Comparison of ENCODE assay signal across 18 cellular contexts in the genomic region with DNA sequence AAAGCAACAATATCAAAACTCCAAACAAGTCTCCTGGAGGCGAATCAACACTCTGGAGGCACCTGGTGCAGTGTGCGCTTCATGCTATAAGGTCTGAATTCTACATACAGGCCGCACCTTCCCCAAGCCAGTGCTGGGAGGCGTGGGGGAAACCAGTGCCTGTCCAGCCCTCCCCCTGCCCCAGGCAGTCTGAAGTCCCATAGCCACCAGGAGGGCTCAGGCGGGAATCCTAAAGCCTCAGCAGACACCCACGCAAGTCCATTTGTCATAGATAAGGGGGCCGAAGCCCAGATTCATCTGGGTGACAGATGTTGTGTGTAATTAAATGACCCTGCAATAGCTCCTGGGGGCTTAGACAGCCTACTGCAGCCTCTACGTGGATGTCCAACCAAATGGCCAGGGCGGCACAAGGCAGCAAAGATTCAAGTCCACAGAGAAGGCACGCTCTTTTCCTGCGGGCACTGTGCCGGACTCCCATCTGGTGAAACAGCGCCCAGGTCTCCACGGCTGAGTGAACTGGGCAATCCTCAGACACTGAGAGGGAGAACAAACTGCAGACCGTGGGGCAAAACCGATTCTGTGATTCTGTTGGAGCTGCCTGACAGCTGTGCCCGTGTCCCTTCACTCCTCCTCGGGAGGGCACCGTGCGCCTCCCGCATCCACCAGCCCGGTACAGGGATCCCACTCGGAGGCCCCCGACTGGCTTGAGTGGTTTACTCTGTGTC.
A peak's percentile ranks its signal among the peaks of the same experiment; 100 is the strongest.
DNase-seq lines count a peak whose midpoint lies in the region; ATAC-seq and TF ChIP-seq lines count a peak whose summit lies in the region.
"Had no signal": no experiment of that assay in that cellular context is flagged by ENCODE, and none has a peak within 500 bp of the region (broad histone marks: within the 10 kb centered on the region; RNA-seq: fewer than 3 reads in every experiment).

No MANE protein-coding gene starts in this region.

- H3K14ac ChIP-seq in H9 (ENCODE audit: insufficient read depth, low read length) = peak overlapping the region; percentile 13; the same call in 1 of the 2 replicates
- no peak overlapping the region for H3K14ac ChIP-seq in neuronal stem cell (ENCODE audit: low read length)

- H3T11ph ChIP-seq in H9 (ENCODE audit: low read length) = no peak overlapping the region

- H4K20me1 ChIP-seq in BLaER1 (no peaks in the 10 kb centered on the region), H9 (ENCODE audit: control insufficient read depth, insufficient read depth, insufficient read length) (no peaks in the 10 kb centered on the region)

- H4K8ac ChIP-seq in H9 (replicated peaks; ENCODE audit: insufficient read length, low read depth, low read length) (no peak overlapping the region), neuronal stem cell (ENCODE audit: low read depth, low read length) (no peak overlapping the region)

- no CpG with 5 or more reads among the region's 24 CpGs for WGBS in H9 (ENCODE audit: extremely low coverage, insufficient read length, low lambda C conversion rate)
- no CpG with 5 or more reads among the region's 24 CpGs for WGBS in neuronal stem cell (ENCODE audit: extremely low coverage in 2 of 2, insufficient read length in 2 of 2, insufficient replicate concordance in 1 of 2), 2 donors

- no peak overlapping the region for H2BK120ac ChIP-seq in H9 (ENCODE audit: low read depth, low read length, poor library complexity, severe bottlenecking)
- no peak overlapping the region for H2BK120ac ChIP-seq in neuronal stem cell (ENCODE audit: low read depth, low read length)

- H3K27me3 ChIP-seq in BLaER1 = no peaks in the 10 kb centered on the region
- H3K27me3 ChIP-seq in H9 (ENCODE audit: insufficient read depth, low read length) = no peaks in the 10 kb centered on the region
- H3K27me3 ChIP-seq in neuronal stem cell (ENCODE audit: control insufficient read depth in 3 of 3, insufficient read depth in 3 of 3, low read depth in 1 of 3, low read length in 3 of 3) = no peaks in the 10 kb centered on the region
- H3K27me3 ChIP-seq in effector memory CD4-positive, alpha-beta T cell (replicated peaks; ENCODE audit: control insufficient read depth, insufficient read depth, low read length, poor library complexity, severe bottlenecking) = no peaks in the 10 kb centered on the region

- H2AFZ ChIP-seq in H9 (ENCODE audit: low read length) (no peak overlapping the region), neuronal stem cell (ENCODE audit: low read length) (no peak overlapping the region)
- H2AFZ ChIP-seq: PC-9 had no signal

- H3K4me3 Mint-ChIP-seq in H9 = no peak overlapping the region
- H3K4me3 Mint-ChIP-seq: activated CD4-positive, alpha-beta memory T cell treated with anti-CD3 and anti-CD28 coated beads, Interleukin-2, amount 10 ng/mL, durations not matched to agents 7 days and 5 days; CD4-positive, CD25-positive, alpha-beta regulatory T cell; stimulated activated memory B cell treated with anti-CD40 and anti-IgM and Interleukin-4, amounts not matched to agents 10 μg/mL and 1 μg/mL and 100 μg/mL, for 72 hours had no signal

- no peaks in the 10 kb centered on the region for H3K23me2 ChIP-seq in H9 (ENCODE audit: insufficient read length, low read depth, low read length, poor library complexity, severe bottlenecking)

- H2BK20ac ChIP-seq in H9 (ENCODE audit: low read depth, low read length, poor library complexity, severe bottlenecking) = no peak overlapping the region

- H2BK12ac ChIP-seq in H9 (ENCODE audit: insufficient read length, low read depth, low read length) (no peak overlapping the region), neuronal stem cell (ENCODE audit: low read length) (no peak overlapping the region)

- H3K9me3 Mint-ChIP-seq in H9 = no peaks in the 10 kb centered on the region; a peak in 1 of 5 replicates
- H3K9me3 Mint-ChIP-seq: activated CD4-positive, alpha-beta memory T cell treated with anti-CD3 and anti-CD28 coated beads, Interleukin-2, amount 10 ng/mL, durations not matched to agents 7 days and 5 days had no signal

- H4K91ac ChIP-seq in H9 (ENCODE audit: insufficient read length, low read depth, low read length) = no peak overlapping the region
- H4K91ac ChIP-seq in neuronal stem cell (ENCODE audit: low read depth, low read length, poor library complexity) = no peak overlapping the region

- H2BK15ac ChIP-seq in H9 (ENCODE audit: low read depth, low read length) (no peak overlapping the region), neuronal stem cell (ENCODE audit: low read length) (no peak overlapping the region)

- H3K9ac ChIP-seq in BLaER1 = peak overlapping the region; percentile 82
- no peak overlapping the region for H3K9ac ChIP-seq in H9 (ENCODE audit: extremely low read depth, insufficient read length, low read length)
- H3K9ac ChIP-seq in neuronal stem cell (ENCODE audit: low read depth, low read length, poor library complexity) = no peak overlapping the region

- H3K23ac ChIP-seq in H9 (ENCODE audit: insufficient read length, low read depth, low read length) (no peak overlapping the region), neuronal stem cell (ENCODE audit: low read depth, low read length, poor library complexity) (no peak overlapping the region)

- H3K56ac ChIP-seq in H9 (ENCODE audit: insufficient read length, low read depth, low read length) = no peak overlapping the region

- H3K4me1 Mint-ChIP-seq in H9 = peaks cover 19 to 53% of the 10 kb centered on the region in 2 experiments

- H3K27me3 Mint-ChIP-seq in H9 (ENCODE audit: low read depth) = no peaks in the 10 kb centered on the region
- H3K27me3 Mint-ChIP-seq: activated CD4-positive, alpha-beta memory T cell treated with anti-CD3 and anti-CD28 coated beads, Interleukin-2, amount 10 ng/mL, durations not matched to agents 7 days and 5 days; CD4-positive, CD25-positive, alpha-beta regulatory T cell had no signal

- H3K36me3 Mint-ChIP-seq in H9 (ENCODE audit: insufficient read depth in 1 of 3, low read depth in 3 of 3) = 0 out of 7 replicates have a peak, but pooled peaks cover 0 to under 1% (median 0%) of the 10 kb centered on the region in 3 experiments
- H3K36me3 Mint-ChIP-seq: stimulated activated memory B cell treated with anti-CD40 and anti-IgM and Interleukin-4, amounts not matched to agents 10 μg/mL and 1 μg/mL and 100 μg/mL, for 72 hours had no signal

- ATAC-seq in HG02852 (IDR thresholded peaks at IDR 0.05; ENCODE audit: unreplicated experiment) = no peak
- ATAC-seq: stimulated activated memory B cell treated with anti-CD40 and anti-IgM and Interleukin-4, amounts not matched to agents 10 μg/mL and 1 μg/mL and 100 μg/mL, for 72 hours had no signal

- peak overlapping the region; percentile 94 for H3K4me2 ChIP-seq in BLaER1
- no peak overlapping the region for H3K4me2 ChIP-seq in H9 (ENCODE audit: insufficient read depth, insufficient read length, low read length)
- H3K4me2 ChIP-seq in neuronal stem cell (ENCODE audit: insufficient read depth, low read length, poor library complexity, severe bottlenecking) = no peak overlapping the region
- H3K4me2 ChIP-seq: PC-9 had no signal

- H3K79me2 ChIP-seq in H9 (ENCODE audit: insufficient read depth, low read length) = no peaks in the 10 kb centered on the region

- no peak for TF ChIP-seq CTCF in H9 (conservative IDR thresholded peaks at IDR 0.05)
- no peak for TF ChIP-seq CTCF in coronary artery (IDR thresholded peaks at IDR 0.05)

- H2AK5ac ChIP-seq in H9 (ENCODE audit: insufficient read length, low read length) (no peak overlapping the region), neuronal stem cell (ENCODE audit: low read depth, low read length) (no peak overlapping the region)

- DNase-seq in H9 = peak; percentile 24
- peak; percentile 69 for DNase-seq in coronary artery (ENCODE audit: low spot score)
- DNase-seq in neuronal stem cell (ENCODE audit: low spot score) = no peak
- DNase-seq in effector memory CD4-positive, alpha-beta T cell = no peak
- no peak for DNase-seq in NCI-H345 (lab: John Stamatoyannopoulos, UW)
- DNase-seq in NCI-H187 (lab: John Stamatoyannopoulos, UW) = no peak
- DNase-seq: activated CD4-positive, alpha-beta memory T cell treated with anti-CD3 and anti-CD28 coated beads, Interleukin-2, amount 10 ng/mL, durations not matched to agents 7 days and 5 days; CD4-positive, CD25-positive, alpha-beta regulatory T cell; cortex of kidney; GDM1; NCI-H1092; NCI-H2227 treated with DMSO at 0.1 percent for 48 hours; PC-9; psoas muscle; stimulated activated CD4-positive, alpha-beta T cell treated with anti-CD3 and anti-CD28 coated beads, Interleukin-4, amount 100 ng/mL, for 1 hour had no signal

- H3K27ac ChIP-seq in BLaER1 (peak overlapping the region; percentile 87), H9 (ENCODE audit: insufficient read length, low read depth, low read length) (no peak overlapping the region), coronary artery (peak overlapping the region; percentile 90 to 91), neuronal stem cell (replicated peaks; ENCODE audit: low read length) (no peak overlapping the region)
- no peak overlapping the region for H3K27ac ChIP-seq in effector memory CD4-positive, alpha-beta T cell (ENCODE audit: insufficient read depth, low read length, poor library complexity, severe bottlenecking)
- H3K27ac ChIP-seq: PC-9, psoas muscle had no signal

- H3K18ac ChIP-seq in H9 (ENCODE audit: insufficient read length, low read depth, low read length) (no peak overlapping the region), neuronal stem cell (ENCODE audit: low read length) (peak overlapping the region; percentile 16)

- H3K4me1 ChIP-seq in BLaER1 (peaks cover 100% of the 10 kb centered on the region), H9 (ENCODE audit: insufficient read depth, low read length) (no peaks in the 10 kb centered on the region; the same call in 1 of the 2 replicates), neuronal stem cell (ENCODE audit: control insufficient read depth in 2 of 2, insufficient read depth in 1 of 2, low read depth in 1 of 2, low read length in 2 of 2) (peaks cover 0 to 4% of the 10 kb centered on the region in 2 donors)
- no peaks in the 10 kb centered on the region for H3K4me1 ChIP-seq in effector memory CD4-positive, alpha-beta T cell (ENCODE audit: control insufficient read depth, insufficient read depth, low read length, poor library complexity, severe bottlenecking)

- no peak overlapping the region for H2BK5ac ChIP-seq in H9 (ENCODE audit: insufficient read length, low read length)
- H2BK5ac ChIP-seq in neuronal stem cell (ENCODE audit: low read length) = no peak overlapping the region

- no peak overlapping the region for H4K5ac ChIP-seq in H9 (ENCODE audit: insufficient read length, low read depth, low read length)

- H3K4ac ChIP-seq in H9 (ENCODE audit: low read depth, low read length) (no peak overlapping the region), neuronal stem cell (ENCODE audit: low read length) (no peak overlapping the region)

- peak overlapping the region in 1 of 3 experiments; percentile 17; a peak in 1 of 7 replicates for H3K27ac Mint-ChIP-seq in H9
- H3K27ac Mint-ChIP-seq: activated CD4-positive, alpha-beta memory T cell treated with anti-CD3 and anti-CD28 coated beads, Interleukin-2, amount 10 ng/mL, durations not matched to agents 7 days and 5 days; stimulated activated memory B cell treated with anti-CD40 and anti-IgM and Interleukin-4, amounts not matched to agents 10 μg/mL and 1 μg/mL and 100 μg/mL, for 72 hours had no signal

- peak overlapping the region; percentile 63 for H3K4me3 ChIP-seq in BLaER1
- H3K4me3 ChIP-seq in coronary artery = peak overlapping the region; percentile 27
- no peak overlapping the region for H3K4me3 ChIP-seq in neuronal stem cell (ENCODE audit: low read length in 2 of 2)
- no peak overlapping the region for H3K4me3 ChIP-seq in effector memory CD4-positive, alpha-beta T cell (ENCODE audit: insufficient read depth, low read depth, low read length, poor library complexity, severe bottlenecking)
- H3K4me3 ChIP-seq: PC-9, psoas muscle had no signal

- H3K36me3 ChIP-seq in BLaER1 (no peaks in the 10 kb centered on the region), neuronal stem cell (replicated peaks in 1 of 2; ENCODE audit: control insufficient read depth in 2 of 2, insufficient read depth in 2 of 2, low read length in 2 of 2) (no peaks in the 10 kb centered on the region)
- H3K36me3 ChIP-seq in effector memory CD4-positive, alpha-beta T cell (ENCODE audit: control insufficient read depth, insufficient read depth, low read length) = no peaks in the 10 kb centered on the region

- H3K9me3 ChIP-seq in BLaER1 (no peaks in the 10 kb centered on the region), H9 (ENCODE audit: control insufficient read depth, low read depth, low read length) (no peaks in the 10 kb centered on the region), neuronal stem cell (replicated peaks in 1 of 2; ENCODE audit: control insufficient read depth in 2 of 2, insufficient read depth in 1 of 2, low read depth in 1 of 2, low read length in 2 of 2) (no peaks in the 10 kb centered on the region)
- H3K9me3 ChIP-seq in effector memory CD4-positive, alpha-beta T cell (ENCODE audit: control insufficient read depth, low read length) = no peaks in the 10 kb centered on the region
- H3K9me3 ChIP-seq: psoas muscle had no signal

- H3K79me1 ChIP-seq in H9 (ENCODE audit: insufficient read depth, low read depth, low read length, poor library complexity, severe bottlenecking) (no peaks in the 10 kb centered on the region), neuronal stem cell (ENCODE audit: low read depth, low read length) (no peaks in the 10 kb centered on the region)

Comparison
In these comparisons a context has a peak if more than half of its experiments do, and no peak if none do; other contexts are left out.
1. H3K27ac ChIP-seq: peak in BLaER1 (single experiment) and coronary artery (2 of 2); none in H9 (single experiment), neuronal stem cell (single experiment) and effector memory CD4-positive, alpha-beta T cell (single experiment).
2. H3K4me3 ChIP-seq: peak in BLaER1 (single experiment) and coronary artery (single experiment); none in neuronal stem cell (0 of 2) and effector memory CD4-positive, alpha-beta T cell (single experiment).
3. DNase-seq: peak in H9 (single experiment) and coronary artery (single experiment); none in neuronal stem cell (single experiment), effector memory CD4-positive, alpha-beta T cell (0 of 3), NCI-H345 (single experiment) and NCI-H187 (0 of 2).